20 cellular contexts compared by ENCODE assay signal in genomic region chr2:201984333-201984732, GRCh38.
"Had no signal": no experiment of that assay in that cellular context is flagged by ENCODE, and none has a peak within 500 bp of the region (broad histone marks: within the 10 kb centered on the region; RNA-seq: fewer than 3 reads in every experiment).

No MANE protein-coding gene starts in this region.

- H3K27ac ChIP-seq: ovary, psoas muscle, sigmoid colon, tibial artery, upper lobe of right lung had no signal

- H3K4me1 ChIP-seq: psoas muscle, sigmoid colon, upper lobe of right lung had no signal

- H3K4me3 ChIP-seq: ovary, psoas muscle, sigmoid colon, smooth muscle cell, suprapubic skin, tibial artery, upper lobe of right lung had no signal

- DNase-seq: activated CD4-positive, alpha-beta T cell treated with anti-CD3 and anti-CD28 coated beads for 48 hours; activated CD4-positive, alpha-beta T cell treated with anti-CD3 and anti-CD28 coated beads, Interleukin-2, amount 50 U/mL, for 48 hours; activated CD8-positive, alpha-beta memory T cell treated with anti-CD3 and anti-CD28 coated beads for 24 hours; activated effector memory CD4-positive, alpha-beta T cell treated with anti-CD3 and anti-CD28 coated beads, Interleukin-2, amount 50 U/mL, for 16 hours; activated naive CD4-positive, alpha-beta T cell treated with anti-CD3 and anti-CD28 coated beads for 36 hours; activated naive CD8-positive, alpha-beta T cell treated with anti-CD3 and anti-CD28 coated beads, Interleukin-2, amount 10 ng/mL, durations not matched to agents 7 days and 5 days; dermis blood vessel endothelial cell; effector CD8-positive, alpha-beta T cell; left cardiac atrium; left ventricle myocardium superior; naive thymus-derived CD4-positive, alpha-beta T cell; psoas muscle; sigmoid colon; stimulated activated CD4-positive, alpha-beta T cell treated with anti-CD3 and anti-CD28 coated beads, Interleukin-1b, Interleukin-23, amount 100 ng/mL, for 48 hours; stimulated activated naive CD4-positive, alpha-beta T cell; tibial artery; upper lobe of right lung had no signal

- H3K36me3 ChIP-seq: ovary, sigmoid colon, suprapubic skin, tibial artery, upper lobe of right lung had no signal

- H3K4me2 ChIP-seq: smooth muscle cell had no signal

- ATAC-seq: left ventricle myocardium superior had no signal

- H3K27me3 ChIP-seq: ovary, sigmoid colon, suprapubic skin, tibial artery, upper lobe of right lung had no signal

- H3K9me3 ChIP-seq: ovary, psoas muscle, sigmoid colon, suprapubic skin, tibial artery, upper lobe of right lung had no signal
